In the genomic region with DNA sequence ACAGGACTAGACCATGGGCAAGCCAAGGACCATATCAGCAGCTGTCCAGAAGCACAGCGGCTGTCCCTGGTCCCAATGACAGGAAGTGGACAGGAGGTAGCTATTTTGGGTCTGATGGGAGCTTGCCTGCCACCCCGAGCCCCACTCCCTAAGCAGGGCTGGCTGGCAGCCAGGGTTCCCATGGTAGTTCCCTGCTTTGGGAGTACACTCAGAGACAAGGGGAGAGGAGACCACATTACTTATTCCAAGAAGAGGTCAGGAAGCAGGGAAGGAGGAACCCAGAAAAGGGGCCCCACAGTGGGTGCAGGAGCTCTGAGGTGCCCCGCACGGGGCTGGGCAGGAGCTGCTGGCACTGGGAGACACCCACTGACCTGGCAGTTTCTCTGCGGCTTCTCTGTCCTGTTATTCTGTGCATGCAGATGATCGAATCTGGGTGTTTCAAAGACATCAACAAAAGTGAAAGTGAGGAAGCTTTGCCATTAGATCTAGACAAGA, we compare ENCODE assay signal across 9 cellular contexts.
A peak's percentile ranks its signal among the peaks of the same experiment; 100 is the strongest.
DNase-seq lines count a peak whose midpoint lies in the region; ATAC-seq and TF ChIP-seq lines count a peak whose summit lies in the region.
"Had no signal": no experiment of that assay in that cellular context is flagged by ENCODE, and none has a peak within 500 bp of the region (broad histone marks: within the 10 kb centered on the region; RNA-seq: fewer than 3 reads in every experiment).

No MANE protein-coding gene starts in this region.

- H3K27me3 ChIP-seq in OCI-LY3 (ENCODE audit: low read depth, low read length), result peaks cover 43% of the 10 kb centered on the region
- no peaks in the 10 kb centered on the region for H3K27me3 ChIP-seq in rectal smooth muscle tissue (ENCODE audit: control insufficient read depth, insufficient read depth, low read length)

- CTCF ChIA-PET in GM10248 (lab: Yijun Ruan, JAX), result interaction anchor here (0.7 to 5.3 kb wide), 16 partner anchors 9 to 274 kb away, joined by 3 to 39 read pairs (median 4); no protein-coding TSS in a partner anchor

- H3K27ac Mint-ChIP-seq in effector memory CD8-positive, alpha-beta T cell, result peak overlapping the region; percentile 13 to 23

- no peaks in the 10 kb centered on the region for H4K20me1 ChIP-seq in OCI-LY3 (ENCODE audit: insufficient read depth, low read length)

- peaks cover 23% of the 10 kb centered on the region in 2 donors for H3K4me1 Mint-ChIP-seq in effector memory CD8-positive, alpha-beta T cell (ENCODE audit: low read depth in 2 of 2)

- H3K27me3 Mint-ChIP-seq in effector memory CD8-positive, alpha-beta T cell, result peaks cover 23 to 40% of the 10 kb centered on the region in 2 donors

- H3K9ac ChIP-seq in OCI-LY3 (ENCODE audit: low read length), result peak overlapping the region; percentile 38
- no peak overlapping the region for H3K9ac ChIP-seq in rectal smooth muscle tissue (ENCODE audit: low read length)

- peak overlapping the region; percentile 78 for H3K4me2 ChIP-seq in OCI-LY3 (ENCODE audit: low read length)

- H3K27ac ChIP-seq in OCI-LY3 (ENCODE audit: low read length), result no peak overlapping the region
- no peak overlapping the region for H3K27ac ChIP-seq in rectal smooth muscle tissue (ENCODE audit: low read depth, low read length)
- H3K27ac ChIP-seq: HL-60 had no signal

- no peak for ATAC-seq in effector memory CD8-positive, alpha-beta T cell (replicated peaks)
- no peak for ATAC-seq in GM18873 (IDR thresholded peaks at IDR 0.05; ENCODE audit: low FRiP score, unreplicated experiment)

- no peaks in the 10 kb centered on the region for H3K36me3 ChIP-seq in OCI-LY3 (replicated peaks; ENCODE audit: low read depth, low read length)
- H3K36me3 ChIP-seq in rectal smooth muscle tissue (ENCODE audit: control insufficient read depth, insufficient read depth, low read length), result no peaks in the 10 kb centered on the region

- no peaks in the 10 kb centered on the region for H3K9me3 ChIP-seq in OCI-LY3 (ENCODE audit: insufficient read depth, low read length)

- H3K4me3 Mint-ChIP-seq in effector memory CD8-positive, alpha-beta T cell, result peak overlapping the region; percentile 52 to 69
- H3K4me3 Mint-ChIP-seq: neural crest cell had no signal

- H3K79me2 ChIP-seq in OCI-LY3 (ENCODE audit: low read length), result no peaks in the 10 kb centered on the region

- TF ChIP-seq CTCF in GM10248 (IDR thresholded peaks at IDR 0.05; ENCODE audit: control extremely low read depth, extremely low read depth, low read depth, missing control alignments), result no peak
- no peak for TF ChIP-seq CTCF in OCI-LY3 (IDR thresholded peaks at IDR 0.05; ENCODE audit: low read depth, low read length)

- POLR2A ChIA-PET in GM10248 (lab: Yijun Ruan, JAX), result interaction anchor here (0.8 to 1.0 kb wide), 2 partner anchors 33 to 109 kb away, joined by 3 to 6 read pairs; no protein-coding TSS in a partner anchor

- peak; percentile 36 for DNase-seq in GM10248 (ENCODE audit: extremely low spot score)
- DNase-seq in effector memory CD8-positive, alpha-beta T cell, result no peak
- no peak for DNase-seq in stimulated activated CD8-positive, alpha-beta memory T cell treated with anti-CD3 and anti-CD28 coated beads, Interleukin-4, amount 100 ng/mL, for 48 hours
- no peak for DNase-seq in NCI-H2196 treated with DMSO at 0.1 percent for 48 hours (lab: John Stamatoyannopoulos, UW; ENCODE audit: unreplicated experiment)

- peaks cover 62% of the 10 kb centered on the region for H3K4me1 ChIP-seq in OCI-LY3 (ENCODE audit: low read length)
- H3K4me1 ChIP-seq in rectal smooth muscle tissue (ENCODE audit: control insufficient read depth, insufficient read depth, low read length), result peaks cover 5% of the 10 kb centered on the region

- no peaks in the 10 kb centered on the region for H3K9me3 Mint-ChIP-seq in effector memory CD8-positive, alpha-beta T cell
- H3K9me3 Mint-ChIP-seq: neural crest cell had no signal

- H2AFZ ChIP-seq in OCI-LY3 (ENCODE audit: low read depth, low read length), result no peak overlapping the region

- H3K36me3 Mint-ChIP-seq in effector memory CD8-positive, alpha-beta T cell (ENCODE audit: insufficient read depth), result peaks cover 10% of the 10 kb centered on the region

- H3K4me3 ChIP-seq in OCI-LY3 (ENCODE audit: low read length) (peak overlapping the region; percentile 74), rectal smooth muscle tissue (ENCODE audit: low read length) (peak overlapping the region; percentile 50)
